Comparison of ENCODE assay signal across 18 cellular contexts in the genomic region with DNA sequence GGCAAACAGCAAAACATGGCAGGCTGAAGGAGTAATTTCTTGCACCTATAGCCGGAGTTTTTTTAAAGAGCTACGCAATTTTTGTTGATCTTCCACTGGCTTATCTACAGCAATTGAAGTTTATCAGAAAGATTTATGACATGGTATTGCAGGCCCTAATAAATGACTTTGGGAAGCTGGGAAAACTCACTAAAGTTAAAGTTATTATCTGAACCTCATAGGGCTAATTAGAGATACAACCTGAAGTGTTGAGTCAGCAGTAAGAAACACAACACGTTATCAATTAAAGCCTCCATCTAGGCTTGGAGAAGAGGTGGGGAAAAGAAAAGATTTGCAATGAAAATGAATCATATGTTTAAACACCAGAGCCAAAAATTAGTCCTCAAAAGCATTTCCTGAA.
DNase-seq lines count a peak whose midpoint lies in the region; ATAC-seq, FAIRE-seq and TF ChIP-seq lines count a peak whose summit lies in the region.
"Had no signal": no experiment of that assay in that cellular context is flagged by ENCODE, and none has a peak within 500 bp of the region (broad histone marks: within the 10 kb centered on the region; RNA-seq: fewer than 3 reads in every experiment).

No MANE protein-coding gene starts in this region.

- TF ChIP-seq CTCF in A549 (IDR thresholded peaks at IDR 0.05) (no peak), endodermal cell (conservative IDR thresholded peaks at IDR 0.05) (no peak)

- peaks cover 2% of the 10 kb centered on the region for H3K79me1 ChIP-seq in neuronal stem cell (ENCODE audit: low read depth, low read length)

- CTCF ChIA-PET in A549 (lab: Yijun Ruan, JAX) = no interaction called here

- peaks cover 28% of the 10 kb centered on the region for H3K4me1 Mint-ChIP-seq in endodermal cell
- H3K4me1 Mint-ChIP-seq in effector memory CD8-positive, alpha-beta T cell (ENCODE audit: low read depth in 2 of 2) = no peaks in the 10 kb centered on the region
- H3K4me1 Mint-ChIP-seq: CD4-positive, CD25-positive, alpha-beta regulatory T cell had no signal

- no peak for TF ChIP-seq EP300 in A549 (IDR thresholded peaks at IDR 0.05)

- no peak for TF ChIP-seq RAD21 in A549 (conservative IDR thresholded peaks at IDR 0.05 in 1 of 2, IDR thresholded peaks at IDR 0.05 in 1 of 2)

- H2AK5ac ChIP-seq in neuronal stem cell (ENCODE audit: low read depth, low read length) = no peak overlapping the region

- H3K9me3 Mint-ChIP-seq in endodermal cell = no peaks in the 10 kb centered on the region
- H3K9me3 Mint-ChIP-seq in effector memory CD8-positive, alpha-beta T cell = peaks cover 6 to 29% of the 10 kb centered on the region in 2 donors

- ATAC-seq in A549 = no peak
- no peak for ATAC-seq in effector memory CD8-positive, alpha-beta T cell (replicated peaks)

- 50% methylated on average over 3 of the region's 3 CpGs for WGBS in A549 (ENCODE audit: missing lambda C conversion rate)
- 91 to 93% methylated on average over 2 of the region's 3 CpGs for WGBS in endodermal cell (ENCODE audit: insufficient coverage in 1 of 2, insufficient read length in 1 of 2), 2 experiments
- no CpG with 5 or more reads among the region's 3 CpGs for WGBS in neuronal stem cell (ENCODE audit: extremely low coverage in 2 of 2, insufficient read length in 2 of 2, insufficient replicate concordance in 1 of 2), 2 donors

- no peak overlapping the region for H4K91ac ChIP-seq in neuronal stem cell (ENCODE audit: low read depth, low read length, poor library complexity)

- peaks cover 3% of the 10 kb centered on the region for H3K27me3 Mint-ChIP-seq in endodermal cell (ENCODE audit: insufficient read depth)
- H3K27me3 Mint-ChIP-seq in effector memory CD8-positive, alpha-beta T cell = no peaks in the 10 kb centered on the region
- H3K27me3 Mint-ChIP-seq: CD4-positive, CD25-positive, alpha-beta regulatory T cell; IgD-negative memory B cell had no signal

- H3K4me2 ChIP-seq in A549 = no peak overlapping the region
- no peak overlapping the region for H3K4me2 ChIP-seq in neuronal stem cell (ENCODE audit: insufficient read depth, low read length, poor library complexity, severe bottlenecking)
- H3K4me2 ChIP-seq: BLaER1 treated with 17β-estradiol and CSF1 and Interleukin-3, amounts not matched to agents 10 nM and 100 nM; KMS-11 had no signal

- TF ChIP-seq POLR2A in A549 (IDR thresholded peaks at IDR 0.05; ENCODE audit: low read length) = no peak

- H3K9ac ChIP-seq in HUES48 (ENCODE audit: low read depth, low read length) (no peak overlapping the region), endodermal cell (ENCODE audit: extremely low read depth, low read length, poor library complexity, severe bottlenecking) (no peak overlapping the region), neuronal stem cell (ENCODE audit: low read depth, low read length, poor library complexity) (no peak overlapping the region)
- H3K9ac ChIP-seq: BLaER1 treated with 17β-estradiol and CSF1 and Interleukin-3, amounts not matched to agents 10 nM and 100 nM; GM23248; KMS-11 had no signal

- no peak overlapping the region for H4K8ac ChIP-seq in neuronal stem cell (ENCODE audit: low read depth, low read length)

- no peak overlapping the region for H3K4me3 Mint-ChIP-seq in endodermal cell
- no peak overlapping the region for H3K4me3 Mint-ChIP-seq in effector memory CD8-positive, alpha-beta T cell
- H3K4me3 Mint-ChIP-seq: CD4-positive, CD25-positive, alpha-beta regulatory T cell; HFFc6; IgD-negative memory B cell had no signal

- H3K9me3 ChIP-seq in A549 (no peaks in the 10 kb centered on the region), HUES48 (ENCODE audit: control insufficient read depth, insufficient read depth, low read length) (no peaks in the 10 kb centered on the region), endodermal cell (ENCODE audit: control insufficient read depth, low read length) (no peaks in the 10 kb centered on the region), neuronal stem cell (replicated peaks in 1 of 2; ENCODE audit: control insufficient read depth in 2 of 2, insufficient read depth in 1 of 2, low read depth in 1 of 2, low read length in 2 of 2) (peaks cover 0 to 3% of the 10 kb centered on the region in 2 donors)
- H3K9me3 ChIP-seq: BLaER1 treated with 17β-estradiol and CSF1 and Interleukin-3, amounts not matched to agents 10 nM and 100 nM; HAP-1 had no signal

- H3K36me3 Mint-ChIP-seq in endodermal cell (ENCODE audit: low read depth) = no peaks in the 10 kb centered on the region
- no peaks in the 10 kb centered on the region for H3K36me3 Mint-ChIP-seq in effector memory CD8-positive, alpha-beta T cell (ENCODE audit: insufficient read depth)
- H3K36me3 Mint-ChIP-seq: CD4-positive, CD25-positive, alpha-beta regulatory T cell; IgD-negative memory B cell had no signal

- no peaks in the 10 kb centered on the region for H3K27me3 ChIP-seq in HUES48 (ENCODE audit: control insufficient read depth, insufficient read depth, low read length)
- H3K27me3 ChIP-seq in endodermal cell (ENCODE audit: control insufficient read depth, insufficient read depth, low read length, poor library complexity, severe bottlenecking) = no peaks in the 10 kb centered on the region
- H3K27me3 ChIP-seq in neuronal stem cell (ENCODE audit: control insufficient read depth in 3 of 3, insufficient read depth in 3 of 3, low read depth in 1 of 3, low read length in 3 of 3) = no peaks in the 10 kb centered on the region
- H3K27me3 ChIP-seq: BLaER1 treated with 17β-estradiol and CSF1 and Interleukin-3, amounts not matched to agents 10 nM and 100 nM had no signal

- POLR2A ChIA-PET in A549 (lab: Yijun Ruan, JAX) = no interaction called here

- H3K36me3 ChIP-seq in HUES48 (ENCODE audit: control insufficient read depth, insufficient read depth, low read length) = no peaks in the 10 kb centered on the region
- no peaks in the 10 kb centered on the region for H3K36me3 ChIP-seq in endodermal cell (ENCODE audit: control insufficient read depth, insufficient read depth, low read length)
- no peaks in the 10 kb centered on the region for H3K36me3 ChIP-seq in neuronal stem cell (replicated peaks in 1 of 2; ENCODE audit: control insufficient read depth in 2 of 2, insufficient read depth in 2 of 2, low read length in 2 of 2)
- H3K36me3 ChIP-seq: BLaER1 treated with 17β-estradiol and CSF1 and Interleukin-3, amounts not matched to agents 10 nM and 100 nM; HAP-1 had no signal

- peak overlapping the region; percentile 67 for H2AFZ ChIP-seq in neuronal stem cell (ENCODE audit: low read length)
- H2AFZ ChIP-seq: GM23248 had no signal

- H2BK5ac ChIP-seq in neuronal stem cell (ENCODE audit: low read length) = no peak overlapping the region

- H3K27ac Mint-ChIP-seq in endodermal cell = peak overlapping the region; percentile 6
- no peak overlapping the region for H3K27ac Mint-ChIP-seq in effector memory CD8-positive, alpha-beta T cell
- H3K27ac Mint-ChIP-seq: CD4-positive, CD25-positive, alpha-beta regulatory T cell; HFFc6; IgD-negative memory B cell had no signal

- FAIRE-seq in A549 (lab: Jason Lieb, UNC) = no peak

- H3K4me3 ChIP-seq in A549 (no peak overlapping the region), HUES48 (ENCODE audit: low read depth, low read length) (peak overlapping the region; percentile 36; the same call in 1 of the 2 replicates), endodermal cell (ENCODE audit: low read length) (no peak overlapping the region), neuronal stem cell (ENCODE audit: low read length in 2 of 2) (no peak overlapping the region)
- H3K4me3 ChIP-seq: BLaER1 treated with 17β-estradiol and CSF1 and Interleukin-3, amounts not matched to agents 10 nM and 100 nM; GM23248; HAP-1 had no signal

- no peak overlapping the region for H2BK120ac ChIP-seq in neuronal stem cell (ENCODE audit: low read depth, low read length)

- no peak overlapping the region for H3K4ac ChIP-seq in neuronal stem cell (ENCODE audit: low read length)

- no peaks in the 10 kb centered on the region for H3K4me1 ChIP-seq in A549
- peaks cover 47% of the 10 kb centered on the region for H3K4me1 ChIP-seq in HUES48 (ENCODE audit: control insufficient read depth, insufficient read depth, low read length)
- H3K4me1 ChIP-seq in endodermal cell (ENCODE audit: control insufficient read depth, insufficient read depth, low read length) = no peaks in the 10 kb centered on the region
- peaks cover 0 to 21% of the 10 kb centered on the region in 2 donors for H3K4me1 ChIP-seq in neuronal stem cell (ENCODE audit: control insufficient read depth in 2 of 2, insufficient read depth in 1 of 2, low read depth in 1 of 2, low read length in 2 of 2)

- no peak overlapping the region for H3K23ac ChIP-seq in neuronal stem cell (ENCODE audit: low read depth, low read length, poor library complexity)

- no peak overlapping the region for H3K14ac ChIP-seq in neuronal stem cell (ENCODE audit: low read length)

- no peak overlapping the region for H3K18ac ChIP-seq in neuronal stem cell (ENCODE audit: low read length)

- H2BK15ac ChIP-seq in neuronal stem cell (ENCODE audit: low read length) = no peak overlapping the region

- DNase-seq in A549 (ENCODE audit: low read depth in 1 of 2, low spot score in 1 of 2) = no peak
- DNase-seq in endodermal cell = no peak
- DNase-seq in neuronal stem cell (ENCODE audit: low spot score) = no peak
- no peak for DNase-seq in NCI-H2227 treated with DMSO at 0.1 percent for 48 hours (lab: John Stamatoyannopoulos, UW)
- no peak for DNase-seq in effector memory CD8-positive, alpha-beta T cell
- no peak for DNase-seq in NOMO-1 (lab: John Stamatoyannopoulos, UW; ENCODE audit: unreplicated experiment in 2 of 2)
- DNase-seq: 8988T; ACHN; CD4-positive, CD25-positive, alpha-beta regulatory T cell; DMS 273 treated with DMSO at 0.1 percent for 48 hours; GM23248; HFFc6 had no signal

- H3K27ac ChIP-seq in A549 = no peak overlapping the region
- no peak overlapping the region for H3K27ac ChIP-seq in HUES48 (ENCODE audit: low read depth, low read length)
- H3K27ac ChIP-seq in endodermal cell (ENCODE audit: low read depth, low read length) = no peak overlapping the region
- H3K27ac ChIP-seq in neuronal stem cell (replicated peaks; ENCODE audit: low read length) = no peak overlapping the region
- H3K27ac ChIP-seq: BLaER1 treated with 17β-estradiol and CSF1 and Interleukin-3, amounts not matched to agents 10 nM and 100 nM; GM23248; HL-60; KMS-11 had no signal

- no peak overlapping the region for H2BK12ac ChIP-seq in neuronal stem cell (ENCODE audit: low read length)

TF ChIP-seq in A549, 52 proteins besides CTCF, POLR2A, EP300 and RAD21:
- TF ChIP-seq, protein P1, sequence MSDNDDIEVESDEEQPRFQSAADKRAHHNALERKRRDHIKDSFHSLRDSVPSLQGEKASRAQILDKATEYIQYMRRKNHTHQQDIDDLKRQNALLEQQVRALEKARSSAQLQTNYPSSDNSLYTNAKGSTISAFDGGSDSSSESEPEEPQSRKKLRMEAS (IDR thresholded peaks at IDR 0.05) = no peak
- peak; percentile 65 for TF ChIP-seq MAFK (IDR thresholded peaks at IDR 0.05; ENCODE audit: partially characterized antibody)
